9 cellular contexts compared by ENCODE assay signal in the genomic region with DNA sequence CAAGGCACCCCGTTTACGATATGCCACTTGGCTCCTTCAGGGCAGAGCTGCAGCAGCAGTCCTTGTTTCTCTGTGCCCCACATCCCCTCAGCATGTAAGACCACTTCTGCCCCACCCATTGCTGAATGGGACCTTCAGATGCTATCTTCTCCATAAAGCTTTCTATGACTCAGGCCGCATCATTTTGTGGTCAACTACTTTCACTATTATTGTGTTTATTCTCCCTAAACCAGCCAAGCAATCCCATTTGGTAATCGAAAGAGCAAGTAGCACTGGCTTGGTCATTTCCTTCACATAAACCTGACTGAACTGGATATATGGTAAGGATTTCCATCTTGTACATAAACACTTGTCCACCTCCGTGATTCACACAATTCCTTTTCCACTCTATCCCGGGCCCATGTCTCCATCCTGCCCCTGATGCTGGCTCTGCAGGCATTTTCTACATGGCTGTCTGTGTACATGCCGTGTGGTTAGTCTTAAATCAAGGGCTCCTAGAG. TPM values are rescaled to one million over a fixed set of nuclear protein-coding genes. Genes with fewer than 3 reads are reported as not detected.
DNase-seq lines count a peak whose midpoint lies in the region; ATAC-seq and TF ChIP-seq lines count a peak whose summit lies in the region.
"Had no signal": no experiment of that assay in that cellular context is flagged by ENCODE, and none has a peak within 500 bp of the region (broad histone marks: within the 10 kb centered on the region; RNA-seq: fewer than 3 reads in every experiment).

No MANE protein-coding gene starts in this region.

- H3K9me3 ChIP-seq in mucosa of descending colon = no peaks in the 10 kb centered on the region

- no peaks in the 10 kb centered on the region for H3K9me3 Mint-ChIP-seq in T-helper 2 cell treated with Interferon-gamma antibody and Interleukin-4, amounts not matched to agents 5 μg/mL and 100 μg/mL, for 36 hours

- ATAC-seq in HG03066 (IDR thresholded peaks at IDR 0.05; ENCODE audit: low read depth, unreplicated experiment) = peak; percentile 49
- peak; percentile 2 for ATAC-seq in mucosa of descending colon

- H3K4me1 ChIP-seq in mucosa of descending colon (ENCODE audit: low read depth) = peaks cover 32% of the 10 kb centered on the region

- intact Hi-C loops in mucosa of descending colon (cut with DNase I, micrococcal nuclease) = no loop called here

- H3K4me3 ChIP-seq in mucosa of descending colon = no peak overlapping the region

- peak; percentile 17 for DNase-seq in activated CD8-positive, alpha-beta memory T cell treated with anti-CD3 and anti-CD28 coated beads, Interleukin-2, amount 50 U/mL, for 24 hours (ENCODE audit: extremely low read depth)
- no peak for DNase-seq in activated CD8-positive, alpha-beta memory T cell treated with anti-CD3 and anti-CD28 coated beads for 24 hours
- peak; percentile 75 for DNase-seq in T-helper 2 cell treated with Interferon-gamma antibody and Interleukin-4, amounts not matched to agents 5 μg/mL and 100 μg/mL, for 36 hours (ENCODE audit: low spot score)
- DNase-seq in mucosa of descending colon = no peak
- no peak for DNase-seq in iPS-NIHi11 (ENCODE audit: low spot score)
- no peak for DNase-seq in Kasumi-1 (lab: John Stamatoyannopoulos, UW)
- DNase-seq in NCI-H2029 (lab: John Stamatoyannopoulos, UW) = no peak
- DNase-seq: DND-41 had no signal

- no peak for TF ChIP-seq CTCF in mucosa of descending colon (IDR thresholded peaks at IDR 0.05)

- H3K27ac Mint-ChIP-seq in T-helper 2 cell treated with Interferon-gamma antibody and Interleukin-4, amounts not matched to agents 5 μg/mL and 100 μg/mL, for 36 hours = peak overlapping the region; percentile 64

- no peaks in the 10 kb centered on the region for H3K27me3 Mint-ChIP-seq in T-helper 2 cell treated with Interferon-gamma antibody and Interleukin-4, amounts not matched to agents 5 μg/mL and 100 μg/mL, for 36 hours (ENCODE audit: low read depth)

- peak overlapping the region; percentile 35 for H3K4me3 Mint-ChIP-seq in T-helper 2 cell treated with Interferon-gamma antibody and Interleukin-4, amounts not matched to agents 5 μg/mL and 100 μg/mL, for 36 hours

- peaks cover 67% of the 10 kb centered on the region for H3K4me1 Mint-ChIP-seq in T-helper 2 cell treated with Interferon-gamma antibody and Interleukin-4, amounts not matched to agents 5 μg/mL and 100 μg/mL, for 36 hours (ENCODE audit: low read depth)

- no peaks in the 10 kb centered on the region for H3K36me3 ChIP-seq in mucosa of descending colon (ENCODE audit: low read depth)

- no peaks in the 10 kb centered on the region for H3K36me3 Mint-ChIP-seq in T-helper 2 cell treated with Interferon-gamma antibody and Interleukin-4, amounts not matched to agents 5 μg/mL and 100 μg/mL, for 36 hours (ENCODE audit: low read depth)

RNA-seq across cellular contexts. Expression of a gene that starts 25.7 kb away (rescaled TPM):
- total RNA-seq in mucosa of descending colon = 1 to 10 TPM; 2.3 to 9.3 (median 3.4) TPM

Comparison
In these comparisons a context has a peak if more than half of its experiments do, and no peak if none do; other contexts are left out.
1. DNase-seq: peak in activated CD8-positive, alpha-beta memory T cell treated with anti-CD3 and anti-CD28 coated beads, Interleukin-2, amount 50 U/mL, for 24 hours (single experiment) and T-helper 2 cell treated with Interferon-gamma antibody and Interleukin-4, amounts not matched to agents 5 μg/mL and 100 μg/mL, for 36 hours (single experiment); none in activated CD8-positive, alpha-beta memory T cell treated with anti-CD3 and anti-CD28 coated beads for 24 hours (single experiment), mucosa of descending colon (0 of 3), iPS-NIHi11 (single experiment), Kasumi-1 (0 of 2) and NCI-H2029 (single experiment).